Comparison of ENCODE assay signal across 1 cellular context in genomic region chr9:85013703-85014102, GRCh38.
TF ChIP-seq lines count a peak whose summit lies in the region.

No MANE protein-coding gene starts in this region.

TF ChIP-seq in HepG2, 621 proteins besides CTCF, POLR2A, EP300 and RAD21 (continued from another document):
- TF ChIP-seq RERE (CRISPR knock-in tag; IDR thresholded peaks at IDR 0.05; ENCODE audit: low read depth), result peak; percentile 21; the same call in 1 of the 2 replicates
